Comparison of ENCODE assay signal across 12 cellular contexts in the genomic region with DNA sequence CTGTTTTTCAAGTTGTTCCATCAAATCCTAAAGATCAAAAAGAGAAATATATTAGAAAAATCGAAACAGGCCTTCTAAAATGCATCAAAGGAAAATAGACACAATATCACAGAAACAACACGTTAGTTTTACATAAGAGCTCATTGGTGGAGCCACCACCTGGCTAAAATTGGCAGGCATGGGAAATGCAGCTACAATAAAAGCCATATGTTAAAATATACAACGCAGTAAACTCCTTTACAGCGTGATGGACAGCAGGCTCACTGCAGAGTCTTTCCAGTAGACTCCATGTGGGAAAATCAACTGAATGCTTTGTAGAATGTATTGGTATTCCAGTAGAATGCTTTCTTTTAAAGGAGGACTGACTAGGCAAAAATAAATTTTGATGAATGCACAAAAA. TPM values are rescaled to one million over a fixed set of nuclear protein-coding genes. Genes with fewer than 3 reads are reported as not detected.
A peak's percentile ranks its signal among the peaks of the same experiment; 100 is the strongest.
DNase-seq lines count a peak whose midpoint lies in the region; ATAC-seq and TF ChIP-seq lines count a peak whose summit lies in the region.
"Had no signal": no experiment of that assay in that cellular context is flagged by ENCODE, and none has a peak within 500 bp of the region (broad histone marks: within the 10 kb centered on the region; RNA-seq: fewer than 3 reads in every experiment).

No MANE protein-coding gene starts in this region.

- H2AFZ ChIP-seq in PC-3 (ENCODE audit: low read length) = no peak overlapping the region

- no TSS peak for BruUV-seq in PC-3 (replicated peaks; lab: Mats Ljungman, UMichigan)

- H3K27ac ChIP-seq in right atrium auricular region = peak overlapping the region; percentile 66 to 83
- H3K27ac ChIP-seq in heart right ventricle = peak overlapping the region in 1 of 10 donors; percentile 59
- H3K27ac ChIP-seq in PC-3 (ENCODE audit: low read length) = peak overlapping the region; percentile 80

- H4K20me1 ChIP-seq in PC-3 (ENCODE audit: low read length) = no peaks in the 10 kb centered on the region

- H3K27me3 ChIP-seq in right atrium auricular region (no peaks in the 10 kb centered on the region), heart right ventricle (no peaks in the 10 kb centered on the region), PC-3 (ENCODE audit: low read length) (no peaks in the 10 kb centered on the region)

- H3K9me3 ChIP-seq in right atrium auricular region (no peaks in the 10 kb centered on the region), heart right ventricle (no peaks in the 10 kb centered on the region), PC-3 (ENCODE audit: low read length) (no peaks in the 10 kb centered on the region)

- H3K9ac ChIP-seq in PC-3 (ENCODE audit: low read length) = 0 out of 2 replicates have a peak overlapping the region, but pooled peaks have one; percentile 1

- peaks cover 0 to 12% of the 10 kb centered on the region in 2 donors for H3K4me1 ChIP-seq in right atrium auricular region
- H3K4me1 ChIP-seq in heart right ventricle = peaks cover 0 to 15% (median 8%) of the 10 kb centered on the region in 9 donors
- peaks cover 70% of the 10 kb centered on the region for H3K4me1 ChIP-seq in PC-3 (ENCODE audit: insufficient read depth, low read length)

- DNase-seq in right atrium auricular region (ENCODE audit: low spot score) = no peak
- no peak for DNase-seq in heart right ventricle
- DNase-seq in PC-3 = peak; percentile 6
- DNase-seq in epithelial cell of proximal tubule (ENCODE audit: low read depth) = no peak
- DNase-seq in SKM-1 treated with dmso at 0.1 percent for 144 hours (lab: John Stamatoyannopoulos, UW; ENCODE audit: unreplicated experiment) = no peak
- DNase-seq in SHP77 (lab: John Stamatoyannopoulos, UW) = no peak
- no peak for DNase-seq in NCI-H226
- DNase-seq in hypothalamus (lab: John Stamatoyannopoulos, UW) = no peak
- DNase-seq: activated CD8-positive, alpha-beta memory T cell treated with anti-CD3 and anti-CD28 coated beads for 24 hours; GDM1; NCI-H1436; stimulated activated CD8-positive, alpha-beta memory T cell treated with anti-CD3 and anti-CD28 coated beads, Interleukin-4, amount 100 ng/mL, for 48 hours had no signal

- no peak for ATAC-seq in heart right ventricle
- ATAC-seq in PC-3 = no peak

- H3K36me3 ChIP-seq in right atrium auricular region (peaks cover 6% of the 10 kb centered on the region), heart right ventricle (peaks cover 0 to 68% (median 0%) of the 10 kb centered on the region in 9 donors), PC-3 (ENCODE audit: low read depth, low read length) (no peaks in the 10 kb centered on the region)

- 67 to 68% methylated on average over 4 of the region's 4 CpGs for WGBS in heart right ventricle, 2 donors

- no peak overlapping the region for H3K4me3 ChIP-seq in right atrium auricular region
- no peak overlapping the region for H3K4me3 ChIP-seq in heart right ventricle
- H3K4me3 ChIP-seq in PC-3 (ENCODE audit: low read length) = no peak overlapping the region
- H3K4me3 ChIP-seq in epithelial cell of proximal tubule (ENCODE audit: low read depth, low read length) = no peak overlapping the region

- POLR2A ChIA-PET in PC-3 (lab: Charles Lee; ENCODE audit: unreplicated experiment) = interaction anchor here (0.6 kb wide), 1 partner anchor 74 kb away, joined by 4 read pairs; no protein-coding TSS in a partner anchor

- peaks cover 5% of the 10 kb centered on the region for H3F3A ChIP-seq in PC-3 (ENCODE audit: low read length, unreplicated experiment)

- no peaks in the 10 kb centered on the region for H3K79me2 ChIP-seq in PC-3 (ENCODE audit: low read length)

- no peaks in the 10 kb centered on the region for H3K9me2 ChIP-seq in PC-3 (replicated peaks; ENCODE audit: low read length)

- intact Hi-C loops in heart right ventricle (cut with DNase I) = loop anchor here in 7 of 10 donors (5.0 to 10.0 kb wide), 8 partner anchors 72 to 398 kb away; a partner anchor contains a TSS
- intact Hi-C loops in PC-3 (cut with micrococcal nuclease) = no loop called here

- TF ChIP-seq CTCF in right atrium auricular region (IDR thresholded peaks at IDR 0.05) (peak in 1 of 2 donors; percentile 19), heart right ventricle (IDR thresholded peaks at IDR 0.05) (peak in 4 of 9 donors; percentile 11 to 25 (median 22)), PC-3 (conservative IDR thresholded peaks at IDR 0.05; ENCODE audit: low read depth, low read length) (peak; percentile 28; the same call in 1 of the 2 replicates), epithelial cell of proximal tubule (conservative IDR thresholded peaks at IDR 0.05; ENCODE audit: low read depth, low read length) (peak; percentile 4)

- CTCF ChIA-PET in PC-3 (lab: Charles Lee) = interaction anchor here (0.7 kb wide), 1 partner anchor 33 kb away, joined by 3 read pairs; no protein-coding TSS in a partner anchor

- H3K4me2 ChIP-seq in PC-3 (ENCODE audit: low read length) = peak overlapping the region; percentile 63

RNA-seq across cellular contexts. Expression of a gene that starts 40.9 kb away (rescaled TPM):
- total RNA-seq in right atrium auricular region = 1 to 10 TPM; 2.0 to 5.3 TPM
- total RNA-seq in heart right ventricle = 1 to 10 TPM in 9 of 10 donors, under 1 TPM in 1; 0.85 to 3.5 (median 2.3) TPM
- 1 to 10 TPM in 1 of 2 donors, under 1 TPM in 1; 0.75 to 1.8 TPM for polyA plus RNA-seq in heart right ventricle
- total RNA-seq in PC-3 (2014; rRNA removed) = 16.7 and 17.7 TPM in 2 replicates
- 16.9 and 22.3 TPM in 2 replicates for total RNA-seq in epithelial cell of proximal tubule
